Comparison of ENCODE assay signal across 21 cellular contexts in genomic region chr18:56488739-56489138, GRCh38.
"Had no signal": no experiment of that assay in that cellular context is flagged by ENCODE, and none has a peak within 500 bp of the region (broad histone marks: within the 10 kb centered on the region; RNA-seq: fewer than 3 reads in every experiment).

No MANE protein-coding gene starts in this region.

- ATAC-seq: gastroesophageal sphincter; left cardiac atrium; left ventricle myocardium superior; pancreas; right cardiac atrium; stimulated activated effector memory CD8-positive, alpha-beta T cell treated with anti-CD3 and anti-CD28 coated beads, Interleukin-12 subunit alpha, Interleukin-12 subunit beta, amount 100 ng/mL, for 72 hours; stimulated activated naive CD8-positive, alpha-beta T cell treated with anti-CD3 and anti-CD28 coated beads, Interleukin-15, Interleukin-2, amounts not matched to agents 100 U/mL and 50 U/mL, for 24 hours had no signal

- FAIRE-seq: kidney, pancreas, urothelium cell line had no signal

- H3K4me3 ChIP-seq: esophagus squamous epithelium, gastroesophageal sphincter, lung, pancreas, suprapubic skin, thyroid gland had no signal

- H3K4me1 ChIP-seq: esophagus squamous epithelium, gastroesophageal sphincter, pancreas, suprapubic skin, thyroid gland had no signal

- H3K9me3 ChIP-seq: esophagus squamous epithelium, gastroesophageal sphincter, pancreas, suprapubic skin, thyroid gland had no signal

- DNase-seq: dermis blood vessel endothelial cell; esophagus squamous epithelium; foreskin fibroblast; glutamatergic neuron; kidney; left cardiac atrium; left ventricle myocardium superior; mesenchymal stem cell; midbrain; occipital lobe; pancreas; right cardiac atrium; stimulated activated CD4-positive, alpha-beta T cell treated with anti-CD3 and anti-CD28 coated beads, Interleukin-4, amount 100 ng/mL, for 1 hour; stimulated activated CD8-positive, alpha-beta memory T cell treated with anti-CD3 and anti-CD28 coated beads, Interleukin-4, amount 100 ng/mL, for 48 hours; stimulated activated naive CD8-positive, alpha-beta T cell treated with anti-CD3 and anti-CD28 coated beads, Interleukin-15, Interleukin-2, amounts not matched to agents 100 U/mL and 50 U/mL, for 24 hours; thyroid gland had no signal

- H3K36me3 ChIP-seq: esophagus squamous epithelium, gastroesophageal sphincter, pancreas, suprapubic skin, thyroid gland had no signal

- H3K27me3 ChIP-seq: esophagus squamous epithelium, gastroesophageal sphincter, pancreas, suprapubic skin, thyroid gland had no signal

- H3K27ac ChIP-seq: esophagus squamous epithelium, gastroesophageal sphincter, pancreas, suprapubic skin, thyroid gland had no signal
